Comparison of ENCODE assay signal across 8 cellular contexts in the genomic region with DNA sequence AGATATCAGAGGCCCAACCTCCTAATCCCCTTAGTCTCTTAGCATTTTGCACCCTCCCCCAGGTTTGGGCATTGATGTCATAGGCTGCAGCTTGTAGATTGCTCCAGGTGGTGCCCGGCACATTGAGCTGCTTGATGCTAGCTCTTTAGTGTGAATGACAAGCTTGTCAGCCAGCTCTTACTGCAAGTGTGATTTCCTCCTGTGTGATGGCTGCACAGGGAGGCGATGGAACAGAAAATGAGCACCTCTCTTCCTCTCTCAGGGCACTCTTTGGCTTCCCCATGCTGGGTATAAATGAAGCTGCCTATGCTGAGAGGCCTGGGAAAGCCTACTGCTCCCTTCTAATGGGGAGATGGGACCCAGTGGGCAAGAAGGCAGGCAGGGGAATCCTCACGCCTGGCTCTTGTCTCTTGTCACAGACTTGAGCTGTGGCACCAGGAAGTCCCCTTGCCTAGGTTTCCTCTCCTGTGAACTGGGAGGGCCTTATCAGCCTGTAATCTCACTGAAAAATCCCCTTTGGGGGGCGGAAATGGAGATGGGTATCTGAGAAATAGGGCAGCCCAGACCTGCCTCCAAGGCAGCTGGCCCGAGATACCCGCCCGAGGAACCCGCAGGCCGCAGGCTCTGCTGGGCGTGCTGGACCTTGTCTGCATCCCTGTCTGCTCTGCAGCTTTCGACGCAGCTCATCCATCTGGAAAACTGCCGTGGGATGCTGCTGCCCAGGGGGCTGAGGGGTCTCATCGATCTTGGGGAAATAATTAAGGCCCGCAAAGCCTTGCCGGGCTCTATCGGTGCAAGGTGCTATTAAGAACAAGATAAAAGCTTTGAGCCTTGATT.
A peak's percentile ranks its signal among the peaks of the same experiment; 100 is the strongest.
DNase-seq lines count a peak whose midpoint lies in the region; ATAC-seq and TF ChIP-seq lines count a peak whose summit lies in the region.

No MANE protein-coding gene starts in this region.

- CTCF ChIA-PET in SK-N-SH (lab: Yijun Ruan, JAX) = interaction anchor here (1.1 to 1.5 kb wide), 2 partner anchors 142 to 164 kb away, joined by 3 to 4 read pairs; no protein-coding TSS in a partner anchor
- CTCF ChIA-PET in activated CD8-positive, alpha-beta T cell treated with anti-CD3 and anti-CD28 coated beads for 36 hours (lab: Charles Lee) = interaction anchor here (0.6 to 1.9 kb wide), 9 partner anchors 8 to 367 kb away, joined by 3 to 5 read pairs (median 3); no protein-coding TSS in a partner anchor

- no peaks in the 10 kb centered on the region for H3F3A ChIP-seq in SK-N-SH (replicated peaks; ENCODE audit: insufficient read depth)

- TF ChIP-seq EP300 in SK-N-SH (IDR thresholded peaks at IDR 0.05; ENCODE audit: borderline replicate concordance in 1 of 2, low read depth in 1 of 2, low read length in 1 of 2) (peak in 1 of 2 experiments; percentile 46; a peak in 1 of 4 replicates), esophagus muscularis mucosa (IDR thresholded peaks at IDR 0.05) (no peak)

- TF ChIP-seq POLR2A in esophagus muscularis mucosa (IDR thresholded peaks at IDR 0.05; ENCODE audit: low read depth) = no peak

- intact Hi-C loops in activated CD8-positive, alpha-beta T cell treated with anti-CD3 and anti-CD28 coated beads for 36 hours (cut with micrococcal nuclease) = no loop called here
- intact Hi-C loops in esophagus muscularis mucosa (cut with DNase I) = no loop called here

- H2AFZ ChIP-seq in SK-N-SH (ENCODE audit: low read depth) = no peak overlapping the region

- no peaks in the 10 kb centered on the region for H3K27me3 Mint-ChIP-seq in activated CD8-positive, alpha-beta T cell treated with anti-CD3 and anti-CD28 coated beads for 36 hours

- ATAC-seq in SK-N-SH treated with all-trans-retinoic acid at 6 μM for 48 hours (no peak), GM19328 (IDR thresholded peaks at IDR 0.05; ENCODE audit: unreplicated experiment) (no peak)
- ATAC-seq in activated CD8-positive, alpha-beta T cell treated with anti-CD3 and anti-CD28 coated beads for 36 hours = peak; percentile 84

- peaks cover 0 to 12% of the 10 kb centered on the region in 2 experiments; a peak in 1 of 4 replicates for H3K4me1 ChIP-seq in SK-N-SH (ENCODE audit: control insufficient read depth in 1 of 2, insufficient read depth in 2 of 2, low read depth in 1 of 2, low read length in 1 of 2)
- no peaks in the 10 kb centered on the region for H3K4me1 ChIP-seq in esophagus muscularis mucosa
- H3K4me1 ChIP-seq in thymus (ENCODE audit: control insufficient read depth, insufficient read depth, low read length) = peaks cover 26% of the 10 kb centered on the region

- H3K36me3 ChIP-seq in SK-N-SH (replicated peaks in 1 of 2; ENCODE audit: control insufficient read depth in 1 of 2, insufficient read depth in 2 of 2, low read length in 1 of 2) (no peaks in the 10 kb centered on the region), esophagus muscularis mucosa (no peaks in the 10 kb centered on the region), thymus (ENCODE audit: control insufficient read depth, insufficient read depth) (no peaks in the 10 kb centered on the region)

- no peak overlapping the region for H3K4me3 Mint-ChIP-seq in activated CD8-positive, alpha-beta T cell treated with anti-CD3 and anti-CD28 coated beads for 36 hours

- H3K27me3 ChIP-seq in SK-N-SH (ENCODE audit: insufficient read depth) (no peaks in the 10 kb centered on the region), esophagus muscularis mucosa (no peaks in the 10 kb centered on the region), thymus (ENCODE audit: control insufficient read depth, insufficient read depth) (no peaks in the 10 kb centered on the region)

- no peak overlapping the region for H3K9ac ChIP-seq in SK-N-SH

- TF ChIP-seq CTCF in SK-N-SH (IDR thresholded peaks at IDR 0.05) = no peak
- no peak for TF ChIP-seq CTCF in activated CD8-positive, alpha-beta T cell treated with anti-CD3 and anti-CD28 coated beads for 36 hours (IDR thresholded peaks at IDR 0.05)
- TF ChIP-seq CTCF in esophagus muscularis mucosa (IDR thresholded peaks at IDR 0.05) = no peak

- no peak for TF ChIP-seq RAD21 in SK-N-SH (IDR thresholded peaks at IDR 0.05; ENCODE audit: low read length)

- H3K9me3 Mint-ChIP-seq in activated CD8-positive, alpha-beta T cell treated with anti-CD3 and anti-CD28 coated beads for 36 hours = no peaks in the 10 kb centered on the region

- H3K4me3 ChIP-seq in SK-N-SH (ENCODE audit: low read depth in 2 of 2, low read length in 1 of 2) = no peak overlapping the region
- no peak overlapping the region for H3K4me3 ChIP-seq in esophagus muscularis mucosa
- H3K4me3 ChIP-seq in thymus (ENCODE audit: low read length) = no peak overlapping the region

- H3K9me3 ChIP-seq in SK-N-SH = no peaks in the 10 kb centered on the region
- H3K9me3 ChIP-seq in esophagus muscularis mucosa = no peaks in the 10 kb centered on the region
- H3K9me3 ChIP-seq in thymus (ENCODE audit: control insufficient read depth) = no peaks in the 10 kb centered on the region

- peak; percentile 62 for DNase-seq in SK-N-SH
- peak; percentile 67 for DNase-seq in activated CD8-positive, alpha-beta T cell treated with anti-CD3 and anti-CD28 coated beads for 36 hours
- peak; percentile 83 for DNase-seq in esophagus muscularis mucosa (ENCODE audit: extremely low spot score)
- DNase-seq in hippocampal formation (lab: John Stamatoyannopoulos, UW) = no peak
- DNase-seq in amniotic stem cell (lab: John Stamatoyannopoulos, UW) = no peak

- POLR2A ChIA-PET in SK-N-SH (lab: Yijun Ruan, JAX) = interaction anchor here (0.6 to 1.2 kb wide), 2 partner anchors 163 to 277 kb away, joined by 3 to 4 read pairs; a partner anchor contains a TSS
- POLR2A ChIA-PET in activated CD8-positive, alpha-beta T cell treated with anti-CD3 and anti-CD28 coated beads for 36 hours (lab: Charles Lee) = interaction anchor here (0.6 to 1.7 kb wide), 6 partner anchors 24 to 295 kb away, joined by 3 to 4 read pairs (median 3); no protein-coding TSS in a partner anchor

- peak overlapping the region; percentile 85 for H3K27ac Mint-ChIP-seq in activated CD8-positive, alpha-beta T cell treated with anti-CD3 and anti-CD28 coated beads for 36 hours

- no peak overlapping the region for H3K4me2 ChIP-seq in SK-N-SH

- no peaks in the 10 kb centered on the region for H3K9me2 ChIP-seq in SK-N-SH

- H3K27ac ChIP-seq in SK-N-SH (ENCODE audit: low read depth in 2 of 2, low read length in 1 of 2) (no peak overlapping the region), esophagus muscularis mucosa (replicated peaks in 1 of 4) (no peak overlapping the region), thymus (ENCODE audit: low read depth) (peak overlapping the region; percentile 95)

- H4K20me1 ChIP-seq in SK-N-SH (ENCODE audit: insufficient read depth) = no peaks in the 10 kb centered on the region

- H3K4me1 Mint-ChIP-seq in activated CD8-positive, alpha-beta T cell treated with anti-CD3 and anti-CD28 coated beads for 36 hours (ENCODE audit: low read depth) = peaks cover 49% of the 10 kb centered on the region

- 34% methylated on average over 17 of the region's 17 CpGs for WGBS in SK-N-SH (ENCODE audit: low lambda C conversion rate)
- 83% methylated on average over 13 of the region's 17 CpGs for WGBS in esophagus muscularis mucosa
- 82% methylated on average over 17 of the region's 17 CpGs for WGBS in thymus

- no peaks in the 10 kb centered on the region for H3K36me3 Mint-ChIP-seq in activated CD8-positive, alpha-beta T cell treated with anti-CD3 and anti-CD28 coated beads for 36 hours (ENCODE audit: low read depth)

- no peaks in the 10 kb centered on the region for H3K79me2 ChIP-seq in SK-N-SH (ENCODE audit: insufficient read depth)

TF ChIP-seq in SK-N-SH, 30 proteins besides CTCF, POLR2A, EP300 and RAD21:
- peak; percentile 93 for TF ChIP-seq GATA2 (CRISPR knock-in tag; IDR thresholded peaks at IDR 0.05)
- no peak for TF ChIP-seq MXI1 (IDR thresholded peaks at IDR 0.05; ENCODE audit: low read depth, low read length)

TF ChIP-seq in SK-N-SH treated with all-trans-retinoic acid at 6 μM for 48 hours, 23 proteins besides CTCF, POLR2A, EP300 and RAD21 (continues in another document):
- TF ChIP-seq TCF4 (CRISPR knock-in tag; IDR thresholded peaks at IDR 0.05; ENCODE audit: borderline replicate concordance) (no peak), SNAI2 (CRISPR knock-in tag; IDR thresholded peaks at IDR 0.05) (no peak), GLIS3 (CRISPR knock-in tag; IDR thresholded peaks at IDR 0.05) (no peak), ZC3H10 (CRISPR knock-in tag; IDR thresholded peaks at IDR 0.05) (no peak), ESRRG (CRISPR knock-in tag; IDR thresholded peaks at IDR 0.05) (no peak), BACH2 (CRISPR knock-in tag; IDR thresholded peaks at IDR 0.05; ENCODE audit: borderline replicate concordance) (no peak), ARNTL (CRISPR knock-in tag; IDR thresholded peaks at IDR 0.05; ENCODE audit: borderline replicate concordance, low read depth) (no peak), CSDC2 (CRISPR knock-in tag; IDR thresholded peaks at IDR 0.05) (no peak), ZNF565 (CRISPR knock-in tag; conservative IDR thresholded peaks at IDR 0.05; ENCODE audit: low read depth) (no peak)
- TF ChIP-seq, protein P1, sequence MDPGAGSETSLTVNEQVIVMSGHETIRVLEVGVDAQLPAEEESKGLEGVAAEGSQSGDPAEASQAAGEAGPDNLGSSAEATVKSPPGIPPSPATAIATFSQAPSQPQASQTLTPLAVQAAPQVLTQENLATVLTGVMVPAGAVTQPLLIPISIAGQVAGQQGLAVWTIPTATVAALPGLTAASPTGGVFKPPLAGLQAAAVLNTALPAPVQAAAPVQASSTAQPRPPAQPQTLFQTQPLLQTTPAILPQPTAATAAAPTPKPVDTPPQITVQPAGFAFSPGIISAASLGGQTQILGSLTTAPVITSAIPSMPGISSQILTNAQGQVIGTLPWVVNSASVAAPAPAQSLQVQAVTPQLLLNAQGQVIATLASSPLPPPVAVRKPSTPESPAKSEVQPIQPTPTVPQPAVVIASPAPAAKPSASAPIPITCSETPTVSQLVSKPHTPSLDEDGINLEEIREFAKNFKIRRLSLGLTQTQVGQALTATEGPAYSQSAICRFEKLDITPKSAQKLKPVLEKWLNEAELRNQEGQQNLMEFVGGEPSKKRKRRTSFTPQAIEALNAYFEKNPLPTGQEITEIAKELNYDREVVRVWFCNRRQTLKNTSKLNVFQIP (CRISPR knock-in tag; IDR thresholded peaks at IDR 0.05; ENCODE audit: borderline replicate concordance, low read depth) = no peak
- TF ChIP-seq, protein P2, sequence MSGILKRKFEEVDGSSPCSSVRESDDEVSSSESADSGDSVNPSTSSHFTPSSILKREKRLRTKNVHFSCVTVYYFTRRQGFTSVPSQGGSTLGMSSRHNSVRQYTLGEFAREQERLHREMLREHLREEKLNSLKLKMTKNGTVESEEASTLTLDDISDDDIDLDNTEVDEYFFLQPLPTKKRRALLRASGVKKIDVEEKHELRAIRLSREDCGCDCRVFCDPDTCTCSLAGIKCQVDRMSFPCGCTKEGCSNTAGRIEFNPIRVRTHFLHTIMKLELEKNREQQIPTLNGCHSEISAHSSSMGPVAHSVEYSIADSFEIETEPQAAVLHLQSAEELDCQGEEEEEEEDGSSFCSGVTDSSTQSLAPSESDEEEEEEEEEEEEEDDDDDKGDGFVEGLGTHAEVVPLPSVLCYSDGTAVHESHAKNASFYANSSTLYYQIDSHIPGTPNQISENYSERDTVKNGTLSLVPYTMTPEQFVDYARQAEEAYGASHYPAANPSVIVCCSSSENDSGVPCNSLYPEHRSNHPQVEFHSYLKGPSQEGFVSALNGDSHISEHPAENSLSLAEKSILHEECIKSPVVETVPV (CRISPR knock-in tag; IDR thresholded peaks at IDR 0.05) = no peak

Comparison
In these comparisons a context has a peak if more than half of its experiments do, and no peak if none do; other contexts are left out.
1. DNase-seq: peak in SK-N-SH (single experiment), activated CD8-positive, alpha-beta T cell treated with anti-CD3 and anti-CD28 coated beads for 36 hours (single experiment) and esophagus muscularis mucosa (single experiment); none in hippocampal formation (0 of 2) and amniotic stem cell (single experiment).